In genomic region chr14:32201196-32201815, GRCh38 we compare ENCODE assay signal across 1 cellular context.
TF ChIP-seq lines count a peak whose summit lies in the region.

No MANE protein-coding gene starts in this region.

TF ChIP-seq in K562, 482 proteins besides CTCF, POLR2A, EP300 and RAD21 (continued from another document and continues in another):
- TF ChIP-seq THAP12 (CRISPR knock-in tag; IDR thresholded peaks at IDR 0.05) (no peak), SRF (CRISPR knock-in tag; IDR thresholded peaks at IDR 0.05) (no peak), ZNF583 (CRISPR knock-in tag; IDR thresholded peaks at IDR 0.05) (no peak), PBX2 (CRISPR knock-in tag; IDR thresholded peaks at IDR 0.05; ENCODE audit: low read depth) (no peak), PBX2 (tag; conservative IDR thresholded peaks at IDR 0.05; ENCODE audit: low read depth) (no peak), HIVEP1 (CRISPR knock-in tag; IDR thresholded peaks at IDR 0.05) (no peak), CBFA2T2 (conservative IDR thresholded peaks at IDR 0.05) (no peak), RBM34 (IDR thresholded peaks at IDR 0.05; ENCODE audit: borderline replicate concordance, insufficient read depth, low read length) (no peak), MTA3 (IDR thresholded peaks at IDR 0.05; ENCODE audit: borderline replicate concordance) (0 out of 2 replicates have a peak, but pooled peaks have one; percentile 20), ZNF274 (IDR thresholded peaks at IDR 0.05; ENCODE audit: borderline replicate concordance, low read depth, low read length) (no peak), STAT6 (CRISPR knock-in tag; IDR thresholded peaks at IDR 0.05) (no peak), RERE (CRISPR knock-in tag; IDR thresholded peaks at IDR 0.05; ENCODE audit: borderline replicate concordance) (no peak), ZNF589 (CRISPR knock-in tag; IDR thresholded peaks at IDR 0.05; ENCODE audit: low read depth) (no peak), SMARCE1 (IDR thresholded peaks at IDR 0.05) (no peak), NR2F6 (CRISPR knock-in tag; IDR thresholded peaks at IDR 0.05) (no peak), TCF15 (CRISPR knock-in tag; IDR thresholded peaks at IDR 0.05) (no peak), YBX1 (IDR thresholded peaks at IDR 0.05) (no peak), ZNF507 (tag; conservative IDR thresholded peaks at IDR 0.05) (no peak), ZNF316 (IDR thresholded peaks at IDR 0.05) (no peak), NRF1 (conservative IDR thresholded peaks at IDR 0.05 in 1 of 2, IDR thresholded peaks at IDR 0.05 in 1 of 2) (peak; percentile 91 to 93), RBFOX2 (IDR thresholded peaks at IDR 0.05; ENCODE audit: low read depth, low read length) (peak; percentile 57), THRB (CRISPR knock-in tag; conservative IDR thresholded peaks at IDR 0.05) (no peak), SIN3B (IDR thresholded peaks at IDR 0.05; ENCODE audit: low read depth) (no peak), ETS1 (conservative IDR thresholded peaks at IDR 0.05; ENCODE audit: control insufficient read depth, low read depth, low read length) (no peak), CUX1 (CRISPR knock-in tag; IDR thresholded peaks at IDR 0.05) (no peak), ETS2 (tag; IDR thresholded peaks at IDR 0.05; ENCODE audit: borderline replicate concordance, poor library complexity, severe bottlenecking) (no peak), NR0B1 (IDR thresholded peaks at IDR 0.05; ENCODE audit: partially characterized antibody) (no peak), E4F1 (CRISPR knock-in tag; IDR thresholded peaks at IDR 0.05; ENCODE audit: borderline replicate concordance) (no peak)
